ENCODE assay signal across 1 cellular context in the genomic region with DNA sequence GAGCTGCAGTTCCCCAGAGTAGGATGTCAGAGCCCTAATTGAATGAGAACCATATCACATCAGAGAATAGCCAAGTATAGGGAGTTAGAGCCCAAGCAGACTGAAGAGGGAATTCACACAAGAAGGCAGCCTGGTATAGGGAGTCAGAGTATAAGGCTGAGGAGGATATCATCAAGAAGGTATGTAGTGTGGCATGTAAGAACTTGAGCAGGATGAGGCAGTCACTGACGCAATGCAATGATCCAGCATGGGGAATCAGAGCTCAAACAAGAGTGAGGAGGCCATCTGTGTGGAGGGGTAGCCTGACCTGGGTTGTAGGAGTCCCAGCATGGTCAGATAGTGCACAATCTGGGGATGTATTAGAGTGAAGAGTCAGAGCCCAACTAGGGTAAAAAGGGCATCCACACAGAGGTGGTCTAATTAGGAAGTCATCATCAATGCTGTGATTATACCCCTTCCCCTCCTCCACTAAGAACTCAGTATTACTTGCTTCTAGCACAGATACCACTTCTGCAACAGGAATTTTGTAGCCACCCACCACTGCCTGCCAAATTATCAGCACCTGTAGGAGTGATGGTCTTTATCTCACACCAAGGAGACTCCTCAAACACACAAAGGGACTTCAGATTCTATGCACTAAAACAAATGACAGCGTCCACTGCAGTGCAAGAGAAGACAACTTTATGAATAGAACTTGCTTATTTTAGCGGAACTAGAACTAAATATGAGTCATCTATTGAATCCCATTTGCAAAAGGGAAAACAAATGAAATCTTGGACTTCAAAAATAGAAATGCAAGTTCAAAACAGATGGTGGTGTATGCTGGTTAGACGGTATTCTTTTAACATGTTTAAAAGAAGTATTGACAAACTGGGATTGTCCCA.
TF ChIP-seq lines count a peak whose summit lies in the region.

No MANE protein-coding gene starts in this region.

TF ChIP-seq in GM23338, 12 proteins besides CTCF, POLR2A, EP300 and RAD21 (continued from another document):
- TF ChIP-seq, protein P1, sequence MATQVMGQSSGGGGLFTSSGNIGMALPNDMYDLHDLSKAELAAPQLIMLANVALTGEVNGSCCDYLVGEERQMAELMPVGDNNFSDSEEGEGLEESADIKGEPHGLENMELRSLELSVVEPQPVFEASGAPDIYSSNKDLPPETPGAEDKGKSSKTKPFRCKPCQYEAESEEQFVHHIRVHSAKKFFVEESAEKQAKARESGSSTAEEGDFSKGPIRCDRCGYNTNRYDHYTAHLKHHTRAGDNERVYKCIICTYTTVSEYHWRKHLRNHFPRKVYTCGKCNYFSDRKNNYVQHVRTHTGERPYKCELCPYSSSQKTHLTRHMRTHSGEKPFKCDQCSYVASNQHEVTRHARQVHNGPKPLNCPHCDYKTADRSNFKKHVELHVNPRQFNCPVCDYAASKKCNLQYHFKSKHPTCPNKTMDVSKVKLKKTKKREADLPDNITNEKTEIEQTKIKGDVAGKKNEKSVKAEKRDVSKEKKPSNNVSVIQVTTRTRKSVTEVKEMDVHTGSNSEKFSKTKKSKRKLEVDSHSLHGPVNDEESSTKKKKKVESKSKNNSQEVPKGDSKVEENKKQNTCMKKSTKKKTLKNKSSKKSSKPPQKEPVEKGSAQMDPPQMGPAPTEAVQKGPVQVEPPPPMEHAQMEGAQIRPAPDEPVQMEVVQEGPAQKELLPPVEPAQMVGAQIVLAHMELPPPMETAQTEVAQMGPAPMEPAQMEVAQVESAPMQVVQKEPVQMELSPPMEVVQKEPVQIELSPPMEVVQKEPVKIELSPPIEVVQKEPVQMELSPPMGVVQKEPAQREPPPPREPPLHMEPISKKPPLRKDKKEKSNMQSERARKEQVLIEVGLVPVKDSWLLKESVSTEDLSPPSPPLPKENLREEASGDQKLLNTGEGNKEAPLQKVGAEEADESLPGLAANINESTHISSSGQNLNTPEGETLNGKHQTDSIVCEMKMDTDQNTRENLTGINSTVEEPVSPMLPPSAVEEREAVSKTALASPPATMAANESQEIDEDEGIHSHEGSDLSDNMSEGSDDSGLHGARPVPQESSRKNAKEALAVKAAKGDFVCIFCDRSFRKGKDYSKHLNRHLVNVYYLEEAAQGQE (IDR thresholded peaks at IDR 0.05; ENCODE audit: unreplicated experiment): no peak
- TF ChIP-seq NANOG (IDR thresholded peaks at IDR 0.05; ENCODE audit: borderline replicate concordance) (no peak), CREB1 (CRISPR knock-in tag; IDR thresholded peaks at IDR 0.05; ENCODE audit: low read depth) (no peak), ZNF114 (CRISPR knock-in tag; IDR thresholded peaks at IDR 0.05) (no peak), EZH2phosphoT487 (IDR thresholded peaks at IDR 0.05; ENCODE audit: unreplicated experiment) (no peak), ZNF331 (CRISPR knock-in tag; IDR thresholded peaks at IDR 0.05; ENCODE audit: low read depth) (no peak), EZH2 (IDR thresholded peaks at IDR 0.05; ENCODE audit: low read depth, unreplicated experiment) (no peak), ETS1 (IDR thresholded peaks at IDR 0.05) (no peak), JUNB (IDR thresholded peaks at IDR 0.05; ENCODE audit: unreplicated experiment) (no peak), STAT1 (IDR thresholded peaks at IDR 0.05; ENCODE audit: unreplicated experiment) (no peak)
- TF ChIP-seq, protein P2, sequence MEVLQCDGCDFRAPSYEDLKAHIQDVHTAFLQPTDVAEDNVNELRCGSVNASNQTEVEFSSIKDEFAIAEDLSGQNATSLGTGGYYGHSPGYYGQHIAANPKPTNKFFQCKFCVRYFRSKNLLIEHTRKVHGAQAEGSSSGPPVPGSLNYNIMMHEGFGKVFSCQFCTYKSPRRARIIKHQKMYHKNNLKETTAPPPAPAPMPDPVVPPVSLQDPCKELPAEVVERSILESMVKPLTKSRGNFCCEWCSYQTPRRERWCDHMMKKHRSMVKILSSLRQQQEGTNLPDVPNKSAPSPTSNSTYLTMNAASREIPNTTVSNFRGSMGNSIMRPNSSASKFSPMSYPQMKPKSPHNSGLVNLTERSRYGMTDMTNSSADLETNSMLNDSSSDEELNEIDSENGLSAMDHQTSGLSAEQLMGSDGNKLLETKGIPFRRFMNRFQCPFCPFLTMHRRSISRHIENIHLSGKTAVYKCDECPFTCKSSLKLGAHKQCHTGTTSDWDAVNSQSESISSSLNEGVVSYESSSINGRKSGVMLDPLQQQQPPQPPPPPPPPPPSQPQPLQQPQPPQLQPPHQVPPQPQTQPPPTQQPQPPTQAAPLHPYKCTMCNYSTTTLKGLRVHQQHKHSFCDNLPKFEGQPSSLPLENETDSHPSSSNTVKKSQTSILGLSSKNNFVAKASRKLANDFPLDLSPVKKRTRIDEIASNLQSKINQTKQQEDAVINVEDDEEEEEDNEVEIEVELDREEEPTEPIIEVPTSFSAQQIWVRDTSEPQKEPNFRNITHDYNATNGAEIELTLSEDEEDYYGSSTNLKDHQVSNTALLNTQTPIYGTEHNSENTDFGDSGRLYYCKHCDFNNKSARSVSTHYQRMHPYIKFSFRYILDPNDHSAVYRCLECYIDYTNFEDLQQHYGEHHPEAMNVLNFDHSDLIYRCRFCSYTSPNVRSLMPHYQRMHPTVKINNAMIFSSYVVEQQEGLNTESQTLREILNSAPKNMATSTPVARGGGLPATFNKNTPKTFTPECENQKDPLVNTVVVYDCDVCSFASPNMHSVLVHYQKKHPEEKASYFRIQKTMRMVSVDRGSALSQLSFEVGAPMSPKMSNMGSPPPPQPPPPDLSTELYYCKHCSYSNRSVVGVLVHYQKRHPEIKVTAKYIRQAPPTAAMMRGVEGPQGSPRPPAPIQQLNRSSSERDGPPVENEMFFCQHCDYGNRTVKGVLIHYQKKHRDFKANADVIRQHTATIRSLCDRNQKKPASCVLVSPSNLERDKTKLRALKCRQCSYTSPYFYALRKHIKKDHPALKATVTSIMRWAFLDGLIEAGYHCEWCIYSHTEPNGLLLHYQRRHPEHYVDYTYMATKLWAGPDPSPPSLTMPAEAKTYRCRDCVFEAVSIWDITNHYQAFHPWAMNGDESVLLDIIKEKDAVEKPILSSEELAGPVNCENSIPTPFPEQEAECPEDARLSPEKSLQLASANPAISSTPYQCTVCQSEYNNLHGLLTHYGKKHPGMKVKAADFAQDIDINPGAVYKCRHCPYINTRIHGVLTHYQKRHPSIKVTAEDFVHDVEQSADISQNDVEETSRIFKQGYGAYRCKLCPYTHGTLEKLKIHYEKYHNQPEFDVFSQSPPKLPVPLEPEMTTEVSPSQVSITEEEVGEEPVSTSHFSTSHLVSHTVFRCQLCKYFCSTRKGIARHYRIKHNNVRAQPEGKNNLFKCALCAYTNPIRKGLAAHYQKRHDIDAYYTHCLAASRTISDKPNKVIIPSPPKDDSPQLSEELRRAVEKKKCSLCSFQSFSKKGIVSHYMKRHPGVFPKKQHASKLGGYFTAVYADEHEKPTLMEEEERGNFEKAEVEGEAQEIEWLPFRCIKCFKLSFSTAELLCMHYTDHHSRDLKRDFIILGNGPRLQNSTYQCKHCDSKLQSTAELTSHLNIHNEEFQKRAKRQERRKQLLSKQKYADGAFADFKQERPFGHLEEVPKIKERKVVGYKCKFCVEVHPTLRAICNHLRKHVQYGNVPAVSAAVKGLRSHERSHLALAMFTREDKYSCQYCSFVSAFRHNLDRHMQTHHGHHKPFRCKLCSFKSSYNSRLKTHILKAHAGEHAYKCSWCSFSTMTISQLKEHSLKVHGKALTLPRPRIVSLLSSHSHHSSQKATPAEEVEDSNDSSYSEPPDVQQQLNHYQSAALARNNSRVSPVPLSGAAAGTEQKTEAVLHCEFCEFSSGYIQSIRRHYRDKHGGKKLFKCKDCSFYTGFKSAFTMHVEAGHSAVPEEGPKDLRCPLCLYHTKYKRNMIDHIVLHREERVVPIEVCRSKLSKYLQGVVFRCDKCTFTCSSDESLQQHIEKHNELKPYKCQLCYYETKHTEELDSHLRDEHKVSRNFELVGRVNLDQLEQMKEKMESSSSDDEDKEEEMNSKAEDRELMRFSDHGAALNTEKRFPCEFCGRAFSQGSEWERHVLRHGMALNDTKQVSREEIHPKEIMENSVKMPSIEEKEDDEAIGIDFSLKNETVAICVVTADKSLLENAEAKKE (CRISPR knock-in tag; IDR thresholded peaks at IDR 0.05): no peak
TF ChIP-seq in GM23338: peak in this region for 0.
